In genomic region chr10:73743905-73744689, GRCh38 we compare ENCODE assay signal across 1 cellular context.
TF ChIP-seq lines count a peak whose summit lies in the region.

A gene with protein sequence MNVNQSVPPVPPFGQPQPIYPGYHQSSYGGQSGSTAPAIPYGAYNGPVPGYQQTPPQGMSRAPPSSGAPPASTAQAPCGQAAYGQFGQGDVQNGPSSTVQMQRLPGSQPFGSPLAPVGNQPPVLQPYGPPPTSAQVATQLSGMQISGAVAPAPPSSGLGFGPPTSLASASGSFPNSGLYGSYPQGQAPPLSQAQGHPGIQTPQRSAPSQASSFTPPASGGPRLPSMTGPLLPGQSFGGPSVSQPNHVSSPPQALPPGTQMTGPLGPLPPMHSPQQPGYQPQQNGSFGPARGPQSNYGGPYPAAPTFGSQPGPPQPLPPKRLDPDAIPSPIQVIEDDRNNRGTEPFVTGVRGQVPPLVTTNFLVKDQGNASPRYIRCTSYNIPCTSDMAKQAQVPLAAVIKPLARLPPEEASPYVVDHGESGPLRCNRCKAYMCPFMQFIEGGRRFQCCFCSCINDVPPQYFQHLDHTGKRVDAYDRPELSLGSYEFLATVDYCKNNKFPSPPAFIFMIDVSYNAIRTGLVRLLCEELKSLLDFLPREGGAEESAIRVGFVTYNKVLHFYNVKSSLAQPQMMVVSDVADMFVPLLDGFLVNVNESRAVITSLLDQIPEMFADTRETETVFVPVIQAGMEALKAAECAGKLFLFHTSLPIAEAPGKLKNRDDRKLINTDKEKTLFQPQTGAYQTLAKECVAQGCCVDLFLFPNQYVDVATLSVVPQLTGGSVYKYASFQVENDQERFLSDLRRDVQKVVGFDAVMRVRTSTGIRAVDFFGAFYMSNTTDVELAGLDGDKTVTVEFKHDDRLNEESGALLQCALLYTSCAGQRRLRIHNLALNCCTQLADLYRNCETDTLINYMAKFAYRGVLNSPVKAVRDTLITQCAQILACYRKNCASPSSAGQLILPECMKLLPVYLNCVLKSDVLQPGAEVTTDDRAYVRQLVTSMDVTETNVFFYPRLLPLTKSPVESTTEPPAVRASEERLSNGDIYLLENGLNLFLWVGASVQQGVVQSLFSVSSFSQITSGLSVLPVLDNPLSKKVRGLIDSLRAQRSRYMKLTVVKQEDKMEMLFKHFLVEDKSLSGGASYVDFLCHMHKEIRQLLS (plus strand): TSS chr10:73744372. CDS start chr10:73746833, 2,461 bp downstream.

TF ChIP-seq in K562, 482 proteins besides CTCF, POLR2A, EP300 and RAD21 (continued from another document and continues in another):
- TF ChIP-seq, protein P1, sequence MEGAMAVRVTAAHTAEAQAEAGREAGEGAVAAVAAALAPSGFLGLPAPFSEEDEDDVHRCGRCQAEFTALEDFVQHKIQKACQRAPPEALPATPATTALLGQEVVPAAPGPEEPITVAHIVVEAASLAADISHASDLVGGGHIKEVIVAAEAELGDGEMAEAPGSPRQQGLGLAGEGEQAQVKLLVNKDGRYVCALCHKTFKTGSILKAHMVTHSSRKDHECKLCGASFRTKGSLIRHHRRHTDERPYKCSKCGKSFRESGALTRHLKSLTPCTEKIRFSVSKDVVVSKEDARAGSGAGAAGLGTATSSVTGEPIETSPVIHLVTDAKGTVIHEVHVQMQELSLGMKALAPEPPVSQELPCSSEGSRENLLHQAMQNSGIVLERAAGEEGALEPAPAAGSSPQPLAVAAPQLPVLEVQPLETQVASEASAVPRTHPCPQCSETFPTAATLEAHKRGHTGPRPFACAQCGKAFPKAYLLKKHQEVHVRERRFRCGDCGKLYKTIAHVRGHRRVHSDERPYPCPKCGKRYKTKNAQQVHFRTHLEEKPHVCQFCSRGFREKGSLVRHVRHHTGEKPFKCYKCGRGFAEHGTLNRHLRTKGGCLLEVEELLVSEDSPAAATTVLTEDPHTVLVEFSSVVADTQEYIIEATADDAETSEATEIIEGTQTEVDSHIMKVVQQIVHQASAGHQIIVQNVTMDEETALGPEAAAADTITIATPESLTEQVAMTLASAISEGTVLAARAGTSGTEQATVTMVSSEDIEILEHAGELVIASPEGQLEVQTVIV (CRISPR knock-in tag; IDR thresholded peaks at IDR 0.05; ENCODE audit: borderline replicate concordance), result no peak
- TF ChIP-seq ZNF696 (CRISPR knock-in tag; conservative IDR thresholded peaks at IDR 0.05), result no peak
- 0 out of 2 replicates have a peak, but pooled peaks have one; percentile 31 for TF ChIP-seq CEBPZ (IDR thresholded peaks at IDR 0.05; ENCODE audit: borderline replicate concordance, low read depth, low read length)
- TF ChIP-seq RNF219 (CRISPR knock-in tag; IDR thresholded peaks at IDR 0.05), result no peak
- TF ChIP-seq AFF4 (CRISPR knock-in tag; IDR thresholded peaks at IDR 0.05), result peak; percentile 91
- TF ChIP-seq RBM25 (IDR thresholded peaks at IDR 0.05; ENCODE audit: low read depth, low read length, severe bottlenecking), result no peak
- TF ChIP-seq CCNT2 (IDR thresholded peaks at IDR 0.05; ENCODE audit: borderline replicate concordance, extremely low read depth, insufficient read length, low read depth, low read length), result no peak
- TF ChIP-seq TARDBP (IDR thresholded peaks at IDR 0.05), result peak; percentile 81; the same call in 1 of the 2 replicates
- TF ChIP-seq ETS2 (tag; IDR thresholded peaks at IDR 0.05; ENCODE audit: borderline replicate concordance, poor library complexity, severe bottlenecking), result no peak
- no peak for TF ChIP-seq COPS2 (conservative IDR thresholded peaks at IDR 0.05)
- peak; percentile 68; the same call in 1 of the 2 replicates for TF ChIP-seq HIVEP1 (CRISPR knock-in tag; IDR thresholded peaks at IDR 0.05)
- TF ChIP-seq HDAC6 (IDR thresholded peaks at IDR 0.05; ENCODE audit: low read depth, low read length), result no peak
- peak; percentile 73 for TF ChIP-seq ZBTB7A (IDR thresholded peaks at IDR 0.05; ENCODE audit: borderline replicate concordance, control insufficient read depth, low read depth, low read length)
- no peak for TF ChIP-seq MEF2A (IDR thresholded peaks at IDR 0.05; ENCODE audit: control insufficient read depth, low read depth, low read length)
- no peak for TF ChIP-seq SNIP1 (IDR thresholded peaks at IDR 0.05; ENCODE audit: low read depth)
- peak; percentile 42 for TF ChIP-seq SP2 (IDR thresholded peaks at IDR 0.05; ENCODE audit: extremely low read depth, low read depth, low read length, poor library complexity, severe bottlenecking)
- peak in 1 of 2 experiments; percentile 95; a peak in 2 of 4 replicates for TF ChIP-seq KDM4B (IDR thresholded peaks at IDR 0.05; ENCODE audit: borderline replicate concordance in 2 of 2, low read depth in 1 of 2)
- TF ChIP-seq RBBP5 (IDR thresholded peaks at IDR 0.05; ENCODE audit: borderline replicate concordance, insufficient read depth, low read length, poor library complexity, severe bottlenecking), result peak; percentile 89
- TF ChIP-seq ZNF76 (CRISPR knock-in tag; IDR thresholded peaks at IDR 0.05; ENCODE audit: borderline replicate concordance), result peak; percentile 55; the same call in 1 of the 2 replicates
- TF ChIP-seq ZNF212 (CRISPR knock-in tag; IDR thresholded peaks at IDR 0.05), result no peak
- no peak; the same call in 1 of the 2 replicates for TF ChIP-seq PYGO2 (tag; IDR thresholded peaks at IDR 0.05)
- TF ChIP-seq POLR2H (tag; IDR thresholded peaks at IDR 0.05; ENCODE audit: low read depth), result peak; percentile 96
- TF ChIP-seq, protein P2, sequence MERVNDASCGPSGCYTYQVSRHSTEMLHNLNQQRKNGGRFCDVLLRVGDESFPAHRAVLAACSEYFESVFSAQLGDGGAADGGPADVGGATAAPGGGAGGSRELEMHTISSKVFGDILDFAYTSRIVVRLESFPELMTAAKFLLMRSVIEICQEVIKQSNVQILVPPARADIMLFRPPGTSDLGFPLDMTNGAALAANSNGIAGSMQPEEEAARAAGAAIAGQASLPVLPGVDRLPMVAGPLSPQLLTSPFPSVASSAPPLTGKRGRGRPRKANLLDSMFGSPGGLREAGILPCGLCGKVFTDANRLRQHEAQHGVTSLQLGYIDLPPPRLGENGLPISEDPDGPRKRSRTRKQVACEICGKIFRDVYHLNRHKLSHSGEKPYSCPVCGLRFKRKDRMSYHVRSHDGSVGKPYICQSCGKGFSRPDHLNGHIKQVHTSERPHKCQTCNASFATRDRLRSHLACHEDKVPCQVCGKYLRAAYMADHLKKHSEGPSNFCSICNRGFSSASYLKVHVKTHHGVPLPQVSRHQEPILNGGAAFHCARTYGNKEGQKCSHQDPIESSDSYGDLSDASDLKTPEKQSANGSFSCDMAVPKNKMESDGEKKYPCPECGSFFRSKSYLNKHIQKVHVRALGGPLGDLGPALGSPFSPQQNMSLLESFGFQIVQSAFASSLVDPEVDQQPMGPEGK (CRISPR knock-in tag; IDR thresholded peaks at IDR 0.05; ENCODE audit: borderline replicate concordance), result peak; percentile 66; the same call in 1 of the 2 replicates
- no peak for TF ChIP-seq CEBPG (CRISPR knock-in tag; IDR thresholded peaks at IDR 0.05)
- no peak for TF ChIP-seq CEBPG (tag; conservative IDR thresholded peaks at IDR 0.05 in 1 of 2, IDR thresholded peaks at IDR 0.05 in 1 of 2)
- TF ChIP-seq, protein P3, sequence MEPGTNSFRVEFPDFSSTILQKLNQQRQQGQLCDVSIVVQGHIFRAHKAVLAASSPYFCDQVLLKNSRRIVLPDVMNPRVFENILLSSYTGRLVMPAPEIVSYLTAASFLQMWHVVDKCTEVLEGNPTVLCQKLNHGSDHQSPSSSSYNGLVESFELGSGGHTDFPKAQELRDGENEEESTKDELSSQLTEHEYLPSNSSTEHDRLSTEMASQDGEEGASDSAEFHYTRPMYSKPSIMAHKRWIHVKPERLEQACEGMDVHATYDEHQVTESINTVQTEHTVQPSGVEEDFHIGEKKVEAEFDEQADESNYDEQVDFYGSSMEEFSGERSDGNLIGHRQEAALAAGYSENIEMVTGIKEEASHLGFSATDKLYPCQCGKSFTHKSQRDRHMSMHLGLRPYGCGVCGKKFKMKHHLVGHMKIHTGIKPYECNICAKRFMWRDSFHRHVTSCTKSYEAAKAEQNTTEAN (CRISPR knock-in tag; IDR thresholded peaks at IDR 0.05), result peak; percentile 64; the same call in 1 of the 2 replicates
- no peak for TF ChIP-seq IFI16 (CRISPR knock-in tag; IDR thresholded peaks at IDR 0.05)
- peak; percentile 51; the same call in 1 of the 2 replicates for TF ChIP-seq ZFP1 (CRISPR knock-in tag; IDR thresholded peaks at IDR 0.05)
- no peak for TF ChIP-seq GATA2 (CRISPR knock-in tag; IDR thresholded peaks at IDR 0.05)
- no peak for TF ChIP-seq ZNF398 (CRISPR knock-in tag; IDR thresholded peaks at IDR 0.05)
- TF ChIP-seq CEBPB (tag; IDR thresholded peaks at IDR 0.05), result no peak; the same call in 1 of the 2 replicates
- TF ChIP-seq, protein P4, sequence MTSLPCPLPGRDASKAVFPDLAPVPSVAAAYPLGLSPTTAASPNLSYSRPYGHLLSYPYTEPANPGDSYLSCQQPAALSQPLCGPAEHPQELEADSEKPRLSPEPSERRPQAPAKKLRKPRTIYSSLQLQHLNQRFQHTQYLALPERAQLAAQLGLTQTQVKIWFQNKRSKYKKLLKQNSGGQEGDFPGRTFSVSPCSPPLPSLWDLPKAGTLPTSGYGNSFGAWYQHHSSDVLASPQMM (CRISPR knock-in tag; IDR thresholded peaks at IDR 0.05), result no peak
- no peak; the same call in 1 of the 2 replicates for TF ChIP-seq SMARCA4 (IDR thresholded peaks at IDR 0.05)
- TF ChIP-seq TAF1 (IDR thresholded peaks at IDR 0.05; ENCODE audit: control insufficient read depth, extremely low read depth, insufficient read depth, low read length, severe bottlenecking), result peak; percentile 98
